Comparison of ENCODE assay signal across 11 cellular contexts in the genomic region with DNA sequence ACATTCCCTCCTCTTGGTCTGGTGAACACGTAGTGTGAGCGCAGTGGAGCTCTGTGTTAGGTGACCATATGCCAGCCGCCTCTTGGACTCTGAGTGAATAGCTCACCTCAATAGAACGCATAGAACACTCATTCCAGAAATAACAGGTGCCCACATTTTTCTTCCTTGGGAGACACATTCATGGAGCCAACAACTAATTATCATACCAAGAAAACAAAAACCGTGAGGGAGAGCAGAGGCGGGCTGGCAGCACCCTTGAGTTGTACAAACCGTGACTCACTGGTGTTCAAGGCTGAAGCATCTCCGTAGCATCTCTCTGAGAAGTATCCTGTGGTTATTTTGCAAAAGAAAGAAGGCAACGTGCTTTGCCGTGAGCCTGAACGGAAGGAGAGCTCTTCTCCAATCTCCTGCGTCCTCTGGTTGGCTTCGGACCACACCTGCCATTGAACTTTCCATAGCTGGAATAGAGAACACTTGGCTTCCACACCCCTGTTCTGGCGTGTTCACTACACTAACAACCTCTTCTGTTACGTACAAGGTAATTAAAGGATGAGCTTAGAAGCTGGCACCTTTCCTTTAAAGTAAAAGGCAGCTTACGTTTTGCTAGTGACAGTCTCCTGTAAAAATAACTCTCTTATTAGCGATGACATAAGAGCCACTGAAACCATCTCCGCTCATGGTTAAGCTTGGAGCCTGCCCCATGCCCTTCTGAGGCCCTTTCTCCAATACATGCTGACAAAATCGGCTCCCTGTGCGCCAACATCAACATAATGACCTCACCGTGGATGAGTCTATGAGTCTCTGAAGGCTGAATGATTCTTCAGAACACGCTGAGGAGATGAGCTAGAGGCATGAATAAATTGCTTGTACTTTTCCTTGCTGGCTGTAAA. TPM values are rescaled to one million over a fixed set of nuclear protein-coding genes. Genes with fewer than 3 reads are reported as not detected.
DNase-seq lines count a peak whose midpoint lies in the region; ATAC-seq and TF ChIP-seq lines count a peak whose summit lies in the region.
"Had no signal": no experiment of that assay in that cellular context is flagged by ENCODE, and none has a peak within 500 bp of the region (broad histone marks: within the 10 kb centered on the region; RNA-seq: fewer than 3 reads in every experiment).

No MANE protein-coding gene starts in this region.

- no peaks in the 10 kb centered on the region for H3K79me2 ChIP-seq in H9 (ENCODE audit: insufficient read depth, low read length)

- no peak overlapping the region for H3K27ac Mint-ChIP-seq in H9
- H3K27ac Mint-ChIP-seq: stimulated activated naive CD8-positive, alpha-beta T cell treated with anti-CD3 and anti-CD28 coated beads, Interleukin-15, Interleukin-2, amounts not matched to agents 100 ng/mL and 50 ng/mL, for 24 hours; T-helper 1 cell treated with Interleukin-12 subunit alpha and Interleukin-12 subunit beta and Interleukin-4 antibody, amounts not matched to agents 30 μg/mL and 1 μg/mL, for 36 hours had no signal

- H3K56ac ChIP-seq in H9 (ENCODE audit: insufficient read length, low read depth, low read length), result no peak overlapping the region

- no peaks in the 10 kb centered on the region for H3K79me1 ChIP-seq in H9 (ENCODE audit: insufficient read depth, low read depth, low read length, poor library complexity, severe bottlenecking)

- H3K9me3 Mint-ChIP-seq in H9, result no peaks in the 10 kb centered on the region
- H3K9me3 Mint-ChIP-seq: stimulated activated naive CD8-positive, alpha-beta T cell treated with anti-CD3 and anti-CD28 coated beads, Interleukin-15, Interleukin-2, amounts not matched to agents 100 ng/mL and 50 ng/mL, for 24 hours; T-helper 1 cell treated with Interleukin-12 subunit alpha and Interleukin-12 subunit beta and Interleukin-4 antibody, amounts not matched to agents 30 μg/mL and 1 μg/mL, for 36 hours had no signal

- H3K4me1 ChIP-seq in H9 (ENCODE audit: insufficient read depth, low read length), result peaks cover 2% of the 10 kb centered on the region; the same call in 1 of the 2 replicates
- H3K4me1 ChIP-seq: pancreas had no signal

- DNase-seq in HS-27A (ENCODE audit: low read depth) (peak; percentile 80), brain microvascular endothelial cell (peak; percentile 99), left ventricle myocardium superior (peak; percentile 38), substantia nigra (lab: John Stamatoyannopoulos, UW) (peak in 6 of 49 donors; percentile 10 to 53 (median 16)), left lobe of liver (ENCODE audit: low spot score) (no peak), H9 (no peak)
- DNase-seq: pancreas had no signal

- no peak overlapping the region for H2AK5ac ChIP-seq in H9 (ENCODE audit: insufficient read length, low read length)

- H3K27me3 ChIP-seq in brain microvascular endothelial cell (replicated peaks) (no peaks in the 10 kb centered on the region), H9 (ENCODE audit: insufficient read depth, low read length) (no peaks in the 10 kb centered on the region)
- H3K27me3 ChIP-seq: pancreas had no signal

- H3K27me3 Mint-ChIP-seq in H9 (ENCODE audit: low read depth), result no peaks in the 10 kb centered on the region
- H3K27me3 Mint-ChIP-seq: stimulated activated naive CD8-positive, alpha-beta T cell treated with anti-CD3 and anti-CD28 coated beads, Interleukin-15, Interleukin-2, amounts not matched to agents 100 ng/mL and 50 ng/mL, for 24 hours had no signal

- H2BK5ac ChIP-seq in H9 (ENCODE audit: insufficient read length, low read length), result no peak overlapping the region

- H3K14ac ChIP-seq in H9 (ENCODE audit: insufficient read depth, low read length), result no peak overlapping the region

- no peak overlapping the region for H4K91ac ChIP-seq in H9 (ENCODE audit: insufficient read length, low read depth, low read length)

- intact Hi-C loops in left ventricle myocardium superior (cut with micrococcal nuclease), result no loop called here

- no peak overlapping the region for H3K18ac ChIP-seq in H9 (ENCODE audit: insufficient read length, low read depth, low read length)

- H4K8ac ChIP-seq in H9 (replicated peaks; ENCODE audit: insufficient read length, low read depth, low read length), result no peak overlapping the region

- no peak overlapping the region for H2BK20ac ChIP-seq in H9 (ENCODE audit: low read depth, low read length, poor library complexity, severe bottlenecking)

- no peak overlapping the region for H2AFZ ChIP-seq in H9 (ENCODE audit: low read length)

- no peaks in the 10 kb centered on the region for H3K36me3 Mint-ChIP-seq in H9 (ENCODE audit: insufficient read depth in 1 of 3, low read depth in 3 of 3)

- H3K9ac ChIP-seq in H9 (ENCODE audit: extremely low read depth, insufficient read length, low read length), result no peak overlapping the region

- no peak overlapping the region for H3T11ph ChIP-seq in H9 (ENCODE audit: low read length)

- H3K4ac ChIP-seq in H9 (ENCODE audit: low read depth, low read length), result no peak overlapping the region

- H3K27ac ChIP-seq in brain microvascular endothelial cell (peak overlapping the region; percentile 87), substantia nigra (ENCODE audit: low read depth, low read length, poor library complexity, severe bottlenecking) (peak overlapping the region; percentile 64), H9 (ENCODE audit: insufficient read length, low read depth, low read length) (no peak overlapping the region)
- H3K27ac ChIP-seq: pancreas had no signal

- no peak overlapping the region for H3K4me2 ChIP-seq in H9 (ENCODE audit: insufficient read depth, insufficient read length, low read length)

- peaks cover 18 to 22% of the 10 kb centered on the region in 2 experiments for H3K4me1 Mint-ChIP-seq in H9

- no peaks in the 10 kb centered on the region for H4K20me1 ChIP-seq in H9 (ENCODE audit: control insufficient read depth, insufficient read depth, insufficient read length)

- ATAC-seq in left ventricle myocardium superior (peak; percentile 71), HG02798 (IDR thresholded peaks at IDR 0.05; ENCODE audit: poor library complexity, unreplicated experiment) (no peak), left lobe of liver (no peak), HG02885 (IDR thresholded peaks at IDR 0.05; ENCODE audit: poor library complexity, unreplicated experiment) (no peak)

- no peak overlapping the region for H3K23ac ChIP-seq in H9 (ENCODE audit: insufficient read length, low read depth, low read length)

- H4K5ac ChIP-seq in H9 (ENCODE audit: insufficient read length, low read depth, low read length), result no peak overlapping the region

- H3K23me2 ChIP-seq in H9 (ENCODE audit: insufficient read length, low read depth, low read length, poor library complexity, severe bottlenecking), result no peaks in the 10 kb centered on the region

- no peak overlapping the region for H2BK12ac ChIP-seq in H9 (ENCODE audit: insufficient read length, low read depth, low read length)

- in situ Hi-C loops in brain microvascular endothelial cell (cut with HindIII; ENCODE audit: low pct_ligation_motif_present, low sequenced_read_pairs), result no loop called here

- no peaks in the 10 kb centered on the region for H3K9me3 ChIP-seq in H9 (ENCODE audit: control insufficient read depth, low read depth, low read length)
- H3K9me3 ChIP-seq: pancreas had no signal

- no peak overlapping the region for H3K4me3 Mint-ChIP-seq in H9
- H3K4me3 Mint-ChIP-seq: stimulated activated naive CD8-positive, alpha-beta T cell treated with anti-CD3 and anti-CD28 coated beads, Interleukin-15, Interleukin-2, amounts not matched to agents 100 ng/mL and 50 ng/mL, for 24 hours; T-helper 1 cell treated with Interleukin-12 subunit alpha and Interleukin-12 subunit beta and Interleukin-4 antibody, amounts not matched to agents 30 μg/mL and 1 μg/mL, for 36 hours had no signal

- H3K36me3 ChIP-seq in brain microvascular endothelial cell (replicated peaks), result no peaks in the 10 kb centered on the region
- H3K36me3 ChIP-seq: pancreas had no signal

- no peak overlapping the region for H2BK120ac ChIP-seq in H9 (ENCODE audit: low read depth, low read length, poor library complexity, severe bottlenecking)

- no peak for TF ChIP-seq CTCF in brain microvascular endothelial cell (IDR thresholded peaks at IDR 0.05; ENCODE audit: low read depth, low read length, missing control alignments)
- TF ChIP-seq CTCF in H9 (conservative IDR thresholded peaks at IDR 0.05), result no peak

- WGBS in H9 (ENCODE audit: extremely low coverage, insufficient read length, low lambda C conversion rate), result no CpG with 5 or more reads among the region's 22 CpGs

- H2BK15ac ChIP-seq in H9 (ENCODE audit: low read depth, low read length), result no peak overlapping the region

- peak overlapping the region; percentile 13 for H3K4me3 ChIP-seq in brain microvascular endothelial cell (ENCODE audit: low read depth, low read length)
- H3K4me3 ChIP-seq: pancreas had no signal

RNA-seq across cellular contexts. Expression of a gene that starts 30.2 kb away (rescaled TPM):
- total RNA-seq in left ventricle myocardium superior (37.5 TPM), left lobe of liver (23.1 TPM), H9 (2021) (7.8 and 8.2 TPM in 2 replicates)

Comparison
In these comparisons a context has a peak if more than half of its experiments do, and no peak if none do; other contexts are left out.
1. DNase-seq: peak in HS-27A (single experiment), brain microvascular endothelial cell (single experiment) and left ventricle myocardium superior (single experiment); none in left lobe of liver (single experiment) and H9 (single experiment).